Comparison of ENCODE assay signal across 8 cellular contexts in genomic region chr22:36773935-36774334, GRCh38. TPM values are rescaled to one million over a fixed set of nuclear protein-coding genes. Genes with fewer than 3 reads are reported as not detected.
DNase-seq lines count a peak whose midpoint lies in the region; ATAC-seq and TF ChIP-seq lines count a peak whose summit lies in the region.

No MANE protein-coding gene starts in this region.

- H3K9me2 ChIP-seq in PC-3 (replicated peaks; ENCODE audit: low read length) = no peaks in the 10 kb centered on the region

- H2AFZ ChIP-seq in PC-3 (ENCODE audit: low read length) (no peak overlapping the region), fibroblast of lung (ENCODE audit: low read length) (no peak overlapping the region)

- CTCF ChIA-PET in PC-3 (lab: Charles Lee) = interaction anchor here (0.6 to 1.2 kb wide), 6 partner anchors 17 to 232 kb away, joined by 3 to 11 read pairs (median 4); no protein-coding TSS in a partner anchor

- H3K4me3 ChIP-seq in heart right ventricle = no peak overlapping the region
- no peak overlapping the region for H3K4me3 ChIP-seq in PC-3 (ENCODE audit: low read length)
- H3K4me3 ChIP-seq in fibroblast of lung (replicated peaks in 1 of 4; ENCODE audit: control extremely low read depth in 1 of 4, insufficient read depth in 1 of 4, low read depth in 3 of 4, low read length in 4 of 4) = no peak overlapping the region
- no peak overlapping the region for H3K4me3 ChIP-seq in upper lobe of right lung

- H3K9ac ChIP-seq in PC-3 (ENCODE audit: low read length) = no peak overlapping the region
- no peak overlapping the region for H3K9ac ChIP-seq in fibroblast of lung (ENCODE audit: insufficient read depth, low read length)

- no peak for DNase-seq in heart right ventricle
- no peak for DNase-seq in Right ventricle myocardium inferior (ENCODE audit: missing footprints)
- peak; percentile 66 for DNase-seq in PC-3
- peak; percentile 33 to 47 for DNase-seq in fibroblast of lung (ENCODE audit: low read depth in 2 of 2)
- DNase-seq in upper lobe of right lung = no peak
- DNase-seq in activated T-cell treated with anti-CD3 and anti-CD28 coated beads, Interleukin-2, amount 50 U/mL, for 24 hours = no peak

- H3K27ac ChIP-seq in heart right ventricle (no peak overlapping the region), PC-3 (ENCODE audit: low read length) (no peak overlapping the region), fibroblast of lung (ENCODE audit: insufficient read depth, low read length) (no peak overlapping the region), upper lobe of right lung (no peak overlapping the region)

- peaks cover 0 to 12% (median 0%) of the 10 kb centered on the region in 9 donors for H3K36me3 ChIP-seq in heart right ventricle
- no peaks in the 10 kb centered on the region for H3K36me3 ChIP-seq in PC-3 (ENCODE audit: low read depth, low read length)
- no peaks in the 10 kb centered on the region for H3K36me3 ChIP-seq in fibroblast of lung (ENCODE audit: control insufficient read depth, insufficient read depth, low read length)
- H3K36me3 ChIP-seq in upper lobe of right lung = no peaks in the 10 kb centered on the region

- H3K4me2 ChIP-seq in PC-3 (ENCODE audit: low read length) = no peak overlapping the region
- H3K4me2 ChIP-seq in fibroblast of lung (ENCODE audit: extremely low read depth, insufficient read depth, low read length) = no peak overlapping the region

- H3K4me3 Mint-ChIP-seq in activated T-cell treated with anti-CD3 and anti-CD28 coated beads, Interleukin-2, amount 50 U/mL, for 24 hours = no peak overlapping the region

- H3K27me3 Mint-ChIP-seq in activated T-cell treated with anti-CD3 and anti-CD28 coated beads, Interleukin-2, amount 50 U/mL, for 24 hours = no peaks in the 10 kb centered on the region

- TF ChIP-seq CTCF in heart right ventricle (IDR thresholded peaks at IDR 0.05) (peak in 6 of 9 donors; percentile 30 to 52 (median 48)), PC-3 (conservative IDR thresholded peaks at IDR 0.05; ENCODE audit: low read depth, low read length) (peak; percentile 69), fibroblast of lung (conservative IDR thresholded peaks at IDR 0.05 in 1 of 2, IDR thresholded peaks at IDR 0.05 in 1 of 2; ENCODE audit: low read depth in 1 of 2, low read length in 2 of 2) (peak; percentile 34 to 48), upper lobe of right lung (IDR thresholded peaks at IDR 0.05) (peak; percentile 44)

- no peaks in the 10 kb centered on the region for H3F3A ChIP-seq in PC-3 (ENCODE audit: low read length, unreplicated experiment)

- no peak overlapping the region for H3K27ac Mint-ChIP-seq in activated T-cell treated with anti-CD3 and anti-CD28 coated beads, Interleukin-2, amount 50 U/mL, for 24 hours

- intact Hi-C loops in heart right ventricle (cut with DNase I) (loop anchor here in 6 of 10 donors (5.0 to 10.0 kb wide), 2 partner anchors 227 to 229 kb away; no protein-coding TSS in a partner anchor), Right ventricle myocardium inferior (cut with DNase I) (no loop called here), PC-3 (cut with micrococcal nuclease) (loop anchor here (1.0 to 10.0 kb wide), 3 partner anchors 129 to 232 kb away; no protein-coding TSS in a partner anchor), upper lobe of right lung (cut with DNase I) (no loop called here)

- WGBS in heart right ventricle, 2 donors = 77 to 87% methylated on average over 3 of the region's 3 CpGs

- no peaks in the 10 kb centered on the region for H3K27me3 ChIP-seq in heart right ventricle
- no peaks in the 10 kb centered on the region for H3K27me3 ChIP-seq in PC-3 (ENCODE audit: low read length)
- H3K27me3 ChIP-seq in fibroblast of lung (ENCODE audit: control insufficient read depth, insufficient read depth, low read length) = no peaks in the 10 kb centered on the region
- H3K27me3 ChIP-seq in upper lobe of right lung = no peaks in the 10 kb centered on the region

- POLR2A ChIA-PET in PC-3 (lab: Charles Lee; ENCODE audit: unreplicated experiment) = interaction anchor here (0.7 kb wide), 1 partner anchor 227 kb away, joined by 6 read pairs; no protein-coding TSS in a partner anchor

- peaks cover 34% of the 10 kb centered on the region for H3K4me1 Mint-ChIP-seq in activated T-cell treated with anti-CD3 and anti-CD28 coated beads, Interleukin-2, amount 50 U/mL, for 24 hours (ENCODE audit: low read depth)

- H4K20me1 ChIP-seq in PC-3 (ENCODE audit: low read length) (no peaks in the 10 kb centered on the region), fibroblast of lung (ENCODE audit: control insufficient read depth, extremely low read depth, insufficient read depth, low read length) (no peaks in the 10 kb centered on the region)

- H3K9me3 ChIP-seq in heart right ventricle (peaks cover 0 to 5% (median 0%) of the 10 kb centered on the region in 11 donors), PC-3 (ENCODE audit: low read length) (no peaks in the 10 kb centered on the region), fibroblast of lung (ENCODE audit: control insufficient read depth, insufficient read depth, low read depth, low read length) (no peaks in the 10 kb centered on the region), upper lobe of right lung (no peaks in the 10 kb centered on the region)

- ATAC-seq in heart right ventricle (no peak), Right ventricle myocardium inferior (no peak), PC-3 (no peak), upper lobe of right lung (no peak), HG03460 (IDR thresholded peaks at IDR 0.05; ENCODE audit: unreplicated experiment) (no peak), HG03520 (IDR thresholded peaks at IDR 0.05; ENCODE audit: unreplicated experiment) (no peak)

- H3K79me2 ChIP-seq in PC-3 (ENCODE audit: low read length) (peaks cover 5% of the 10 kb centered on the region; the same call in 1 of the 2 replicates), fibroblast of lung (ENCODE audit: control insufficient read depth, insufficient read depth, low read length) (no peaks in the 10 kb centered on the region)

- H3K9me3 Mint-ChIP-seq in activated T-cell treated with anti-CD3 and anti-CD28 coated beads, Interleukin-2, amount 50 U/mL, for 24 hours = no peaks in the 10 kb centered on the region

- peaks cover 5% of the 10 kb centered on the region for H3K36me3 Mint-ChIP-seq in activated T-cell treated with anti-CD3 and anti-CD28 coated beads, Interleukin-2, amount 50 U/mL, for 24 hours (ENCODE audit: low read depth)

- H3K4me1 ChIP-seq in heart right ventricle = peaks cover 0 to 32% (median 18%) of the 10 kb centered on the region in 9 donors
- peaks cover 13% of the 10 kb centered on the region; the same call in 1 of the 2 replicates for H3K4me1 ChIP-seq in PC-3 (ENCODE audit: insufficient read depth, low read length)
- H3K4me1 ChIP-seq in fibroblast of lung (ENCODE audit: control insufficient read depth, extremely low read depth, insufficient read depth, low read length) = peaks cover 2% of the 10 kb centered on the region
- peaks cover 13% of the 10 kb centered on the region for H3K4me1 ChIP-seq in upper lobe of right lung

- BruUV-seq in PC-3 (replicated peaks; lab: Mats Ljungman, UMichigan) = no TSS peak

RNA-seq across cellular contexts. Expression of gene IFT27, which starts 2.0 kb away (rescaled TPM):
- 10 to 100 TPM; 20.8 to 34.4 (median 26.3) TPM for total RNA-seq in heart right ventricle
- polyA plus RNA-seq in heart right ventricle = 10 to 100 TPM; 19.6 to 63.6 TPM
- 28.3 TPM for total RNA-seq in Right ventricle myocardium inferior
- 19.9 and 23.3 TPM in 2 replicates for total RNA-seq in PC-3 (2014; rRNA removed)
- 16.2 and 19.0 TPM in 2 replicates for total RNA-seq in fibroblast of lung
- 12.3 and 14.1 TPM in 2 replicates for polyA plus RNA-seq in fibroblast of lung
- polyA plus RNA-seq in fibroblast of lung (2012) = 15.8 and 18.7 TPM in 2 replicates
- polyA minus RNA-seq in fibroblast of lung (ENCODE audit: low replicate concordance) = 6.2 and 12.3 TPM in 2 replicates
- total RNA-seq in upper lobe of right lung = 21.5 TPM

RNA-seq across cellular contexts. Expression of gene PVALB, which starts 42.9 kb away (rescaled TPM):
- total RNA-seq in heart right ventricle (not detected), Right ventricle myocardium inferior (not detected), PC-3 (2014; rRNA removed) (not detected in 2 replicates), fibroblast of lung (not detected in 2 replicates), upper lobe of right lung (2.5 TPM)
- polyA plus RNA-seq in heart right ventricle (not detected), fibroblast of lung (not detected in 2 replicates)
- not detected in 2 replicates for polyA plus RNA-seq in fibroblast of lung (2012)
- not detected in 2 replicates for polyA minus RNA-seq in fibroblast of lung (ENCODE audit: low replicate concordance)

Comparison
In these comparisons a context has a peak if more than half of its experiments do, and no peak if none do; other contexts are left out.
1. intact Hi-C loops: an anchor here in heart right ventricle (5.0 to 10.0 kb wide) and PC-3 (1.0 to 10.0 kb wide); none called in Right ventricle myocardium inferior and upper lobe of right lung.
2. DNase-seq: peak in PC-3 (single experiment) and fibroblast of lung (2 of 2); none in heart right ventricle (0 of 2), Right ventricle myocardium inferior (single experiment), upper lobe of right lung (single experiment) and activated T-cell treated with anti-CD3 and anti-CD28 coated beads, Interleukin-2, amount 50 U/mL, for 24 hours (single experiment).
3. Peak in every context shown above with its lines, with median percentiles within 50 percentile points of each other: CTCF ChIP-seq.